In genomic region chr16:30075503-30076275, GRCh38 we compare ENCODE assay signal across 8 cellular contexts. TPM values are rescaled to one million over a fixed set of nuclear protein-coding genes. Genes with fewer than 3 reads are reported as not detected.
A peak's percentile ranks its signal among the peaks of the same experiment; 100 is the strongest.
DNase-seq lines count a peak whose midpoint lies in the region; ATAC-seq, FAIRE-seq and TF ChIP-seq lines count a peak whose summit lies in the region.

TSS of gene PPP4C (plus strand) at chr16:30075994. CDS start at chr16:30076378, 384 bp downstream.

- H3K36me3 Mint-ChIP-seq in astrocyte (ENCODE audit: low read depth, unreplicated experiment) = peaks cover 19% of the 10 kb centered on the region

- WGBS in aorta, 2 donors = 2% methylated on average over 50 to 67 of the region's 67 CpGs

- H3K4me3 ChIP-seq in astrocyte (ENCODE audit: insufficient read depth, low read depth, low read length) (peak within 1 kb of the TSS; percentile 97), aorta (ENCODE audit: low read length in 2 of 2) (peak within 1 kb of the TSS; percentile 44 to 78)

- H3K36me3 ChIP-seq in astrocyte (ENCODE audit: insufficient read depth, low read length) = peaks cover 29% of the 10 kb centered on the region
- no peaks in the 10 kb centered on the region for H3K36me3 ChIP-seq in aorta (ENCODE audit: control insufficient read depth in 1 of 2, insufficient read depth in 2 of 2, low read length in 1 of 2)

- peak within 1 kb of the TSS; percentile 96 for H3K4me2 ChIP-seq in astrocyte (ENCODE audit: low read length)

- H3K27me3 Mint-ChIP-seq in astrocyte (ENCODE audit: low read depth, unreplicated experiment) = no peaks in the 10 kb centered on the region

- peak; percentile 73 for DNase-seq in GM04504 (ENCODE audit: low read depth)
- peak; percentile 86 for DNase-seq in NCI-H2029 (lab: John Stamatoyannopoulos, UW)
- peak; percentile 90 for DNase-seq in T-helper 9 cell
- peak; percentile 79 for DNase-seq in astrocyte (ENCODE audit: low read depth)
- DNase-seq in hepatic stellate cell (ENCODE audit: low spot score) = peak; percentile 97
- peak; percentile 95 for DNase-seq in retina
- DNase-seq in aorta = peak; percentile 94 to 97

- peak within 1 kb of the TSS; percentile 96 for H3K4me3 Mint-ChIP-seq in astrocyte (ENCODE audit: unreplicated experiment)

- H3K4me1 ChIP-seq in astrocyte (ENCODE audit: insufficient read depth, low read length) (peaks cover 26% of the 10 kb centered on the region), aorta (ENCODE audit: control insufficient read depth in 1 of 2, insufficient read depth in 2 of 2, low read length in 2 of 2) (no peaks in the 10 kb centered on the region)

- H3K27ac ChIP-seq in astrocyte (ENCODE audit: low read depth, low read length) (peak within 1 kb of the TSS; percentile 81), aorta (ENCODE audit: low read depth in 1 of 2, low read length in 2 of 2) (peak within 1 kb of the TSS; percentile 61 to 69)

- peak; percentile 85 for ATAC-seq in HG02798 (IDR thresholded peaks at IDR 0.05; ENCODE audit: poor library complexity, unreplicated experiment)
- ATAC-seq in aorta (ENCODE audit: low FRiP score) = peak; percentile 96

- H3K79me2 ChIP-seq in astrocyte (ENCODE audit: insufficient read depth, low read length) = peaks cover 64% of the 10 kb centered on the region

- H3K9me3 ChIP-seq in astrocyte (ENCODE audit: insufficient read depth, low read depth, low read length) (no peaks in the 10 kb centered on the region), aorta (ENCODE audit: control insufficient read depth, low read length) (no peaks in the 10 kb centered on the region)

- intact Hi-C loops in aorta (cut with DNase I) = no loop called here

- H3K27ac Mint-ChIP-seq in astrocyte (ENCODE audit: unreplicated experiment) = peak within 1 kb of the TSS; percentile 97

- no peaks in the 10 kb centered on the region for H3K9me3 Mint-ChIP-seq in astrocyte (ENCODE audit: unreplicated experiment)

- FAIRE-seq in astrocyte (lab: Jason Lieb, UNC) = no peak

- no peaks in the 10 kb centered on the region for H3K27me3 ChIP-seq in astrocyte (ENCODE audit: insufficient read depth, low read length)
- no peaks in the 10 kb centered on the region for H3K27me3 ChIP-seq in aorta (ENCODE audit: control insufficient read depth in 1 of 2, insufficient read depth in 2 of 2, low read length in 1 of 2)

- H2AFZ ChIP-seq in astrocyte (ENCODE audit: low read depth, low read length) = peak within 1 kb of the TSS; percentile 61

- peaks cover 59% of the 10 kb centered on the region for H4K20me1 ChIP-seq in astrocyte (ENCODE audit: insufficient read depth, low read length)

- H3K4me1 Mint-ChIP-seq in astrocyte (ENCODE audit: low read depth, unreplicated experiment) = peaks cover 32% of the 10 kb centered on the region

- TF ChIP-seq CTCF in astrocyte (IDR thresholded peaks at IDR 0.05; ENCODE audit: insufficient read depth, low read depth, low read length) = no peak

- peak within 1 kb of the TSS; percentile 96 for H3K9ac ChIP-seq in astrocyte (ENCODE audit: low read length)

RNA-seq across cellular contexts. Expression of gene PPP4C, which starts in this region (rescaled TPM):
- total RNA-seq in astrocyte = 140 TPM in 2 replicates
- 10 to 100 TPM; 50.2 to 51.0 TPM for total RNA-seq in aorta
- polyA plus RNA-seq in aorta = 10 to 100 TPM; 58.0 to 70.3 TPM

Comparison
In these comparisons a context has a peak if more than half of its experiments do, and no peak if none do; other contexts are left out.
1. Peak in every context shown above with its lines: DNase-seq, ATAC-seq, H3K4me3 ChIP-seq and H3K27ac ChIP-seq.